ENCODE assay signal across 18 cellular contexts in genomic region chr4:155690044-155690837, GRCh38.
"Had no signal": no experiment of that assay in that cellular context is flagged by ENCODE, and none has a peak within 500 bp of the region (broad histone marks: within the 10 kb centered on the region; RNA-seq: fewer than 3 reads in every experiment).

No MANE protein-coding gene starts in this region.

- H3K4me1 ChIP-seq: neural progenitor cell had no signal

- H3K27ac ChIP-seq: lower lobe of right lung, neural progenitor cell, ovary, tibial nerve, vagina had no signal

- DNase-seq: activated CD4-positive, alpha-beta T cell treated with anti-CD3 and anti-CD28 coated beads for 48 hours; activated CD8-positive, alpha-beta memory T cell treated with anti-CD3 and anti-CD28 coated beads, Interleukin-2, amount 50 U/mL, for 4 hours; activated CD8-positive, alpha-beta T cell treated with anti-CD3 and anti-CD28 coated beads, Interleukin-2, amount 10 ng/mL, durations not matched to agents 7 days and 5 days; activated gamma-delta T cell; activated T-cell treated with anti-CD3 and anti-CD28 coated beads, Interleukin-2, amount 50 U/mL, for 72 hours; amniotic stem cell; cerebellar nuclear complex; effector memory CD8-positive, alpha-beta T cell; hippocampal formation; lower lobe of right lung; midbrain; ovary; stimulated activated CD4-positive, alpha-beta T cell treated with anti-CD3 and anti-CD28 coated beads, Interleukin-2, amount 100 ng/mL, for 48 hours had no signal

- ATAC-seq: activated CD8-positive, alpha-beta T cell treated with anti-CD3 and anti-CD28 coated beads, Interleukin-2, amount 10 ng/mL, durations not matched to agents 7 days and 5 days; activated T-cell treated with anti-CD3 and anti-CD28 coated beads, Interleukin-2, amount 50 U/mL, for 72 hours; effector memory CD8-positive, alpha-beta T cell; lower lobe of right lung; stimulated activated memory B cell treated with anti-CD40 and anti-IgM and Interleukin-4, amounts not matched to agents 10 μg/mL and 1 μg/mL and 100 μg/mL, for 72 hours; WTC11 had no signal

- H3K36me3 ChIP-seq: lower lobe of right lung, neural progenitor cell, ovary, tibial nerve, vagina had no signal

- H3K9ac ChIP-seq: neural progenitor cell had no signal

- H3K4me3 ChIP-seq: lower lobe of right lung, neural progenitor cell, ovary, tibial nerve, vagina had no signal

- H3K9me3 ChIP-seq: lower lobe of right lung, ovary, tibial nerve, vagina had no signal

- H3K27me3 ChIP-seq: neural progenitor cell, ovary, tibial nerve, vagina had no signal
